ENCODE assay signal across 18 cellular contexts in the genomic region with DNA sequence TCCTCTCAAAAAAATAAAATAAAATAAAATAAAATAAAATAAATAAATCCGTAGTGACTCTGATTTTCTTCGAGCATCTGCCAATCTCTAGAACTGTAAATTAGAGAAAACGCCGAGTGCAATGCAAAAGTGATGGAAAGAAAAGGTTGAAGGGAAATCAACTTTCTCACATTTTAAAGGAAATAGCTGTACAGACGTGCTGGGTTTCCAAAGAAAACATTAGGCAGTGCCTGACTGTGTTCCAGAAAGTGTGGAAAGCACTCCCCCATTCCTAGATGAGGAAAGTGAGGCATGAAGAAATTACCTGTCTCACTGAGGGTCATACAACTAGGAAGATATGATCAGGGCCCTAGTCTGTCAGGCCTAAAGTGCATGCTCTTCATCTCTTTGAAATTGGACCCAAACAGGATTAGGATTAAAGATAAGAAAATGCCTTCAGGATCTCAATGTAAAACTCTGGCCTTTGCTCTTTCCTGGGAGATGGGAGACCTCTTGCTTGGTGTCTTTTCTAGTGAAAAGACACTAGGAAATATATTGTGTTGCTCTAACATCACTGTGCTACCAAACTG. TPM values are rescaled to one million over a fixed set of nuclear protein-coding genes. Genes with fewer than 3 reads are reported as not detected.
DNase-seq lines count a peak whose midpoint lies in the region; ATAC-seq and TF ChIP-seq lines count a peak whose summit lies in the region.
"Had no signal": no experiment of that assay in that cellular context is flagged by ENCODE, and none has a peak within 500 bp of the region (broad histone marks: within the 10 kb centered on the region; RNA-seq: fewer than 3 reads in every experiment).

No MANE protein-coding gene starts in this region.

- H3K9me3 ChIP-seq in iPS-20b (ENCODE audit: insufficient read depth, low read depth, low read length) (no peaks in the 10 kb centered on the region), smooth muscle cell (replicated peaks; ENCODE audit: low read depth) (no peaks in the 10 kb centered on the region)
- no peaks in the 10 kb centered on the region for H3K9me3 ChIP-seq in naive thymus-derived CD4-positive, alpha-beta T cell (ENCODE audit: control insufficient read depth in 2 of 3, low read length in 3 of 3)

- POLR2A ChIA-PET in WTC11 (lab: Charles Lee), result interaction anchor here (1.0 to 4.3 kb wide), 5 partner anchors 12 to 148 kb away, joined by 5 to 30 read pairs (median 13); partner anchors contain the start of gene CENPF
- POLR2A ChIA-PET in naive thymus-derived CD4-positive, alpha-beta T cell (lab: Charles Lee), result no interaction called here

- H3K4me3 ChIP-seq in GM23338 (peak overlapping the region; percentile 30; the same call in 1 of the 2 replicates), iPS-20b (ENCODE audit: low read length) (peak overlapping the region; percentile 33; the same call in 1 of the 2 replicates), smooth muscle cell (no peak overlapping the region)
- no peak overlapping the region for H3K4me3 ChIP-seq in naive thymus-derived CD4-positive, alpha-beta T cell (ENCODE audit: low read length)
- H3K4me3 ChIP-seq: GM12878 had no signal

- H3K9me2 ChIP-seq in GM23338 (ENCODE audit: insufficient read depth), result no peaks in the 10 kb centered on the region

- H3K4me1 ChIP-seq in GM23338 (ENCODE audit: insufficient read depth), result peaks cover 27% of the 10 kb centered on the region
- H3K4me1 ChIP-seq in iPS-20b (ENCODE audit: insufficient read depth, low read length), result peaks cover 11% of the 10 kb centered on the region; the same call in 1 of the 2 replicates
- peaks cover 33% of the 10 kb centered on the region for H3K4me1 ChIP-seq in smooth muscle cell (ENCODE audit: low read depth)
- no peaks in the 10 kb centered on the region for H3K4me1 ChIP-seq in naive thymus-derived CD4-positive, alpha-beta T cell (ENCODE audit: control insufficient read depth in 2 of 2, insufficient read depth in 2 of 2, low read length in 2 of 2)

- H4K20me1 ChIP-seq in GM23338 (replicated peaks; ENCODE audit: insufficient read depth) (peaks cover 8% of the 10 kb centered on the region; the same call in 1 of the 2 replicates), smooth muscle cell (ENCODE audit: low read depth) (peaks cover 25% of the 10 kb centered on the region)

- H3K27ac ChIP-seq in GM23338 (ENCODE audit: low read depth) (peak overlapping the region; percentile 100), iPS-20b (ENCODE audit: low read length) (no peak overlapping the region), smooth muscle cell (ENCODE audit: low read depth) (peak overlapping the region; percentile 97)
- H3K27ac ChIP-seq in naive thymus-derived CD4-positive, alpha-beta T cell (ENCODE audit: low read depth, low read length), result no peak overlapping the region

- H2AFZ ChIP-seq in GM23338 (peak overlapping the region; percentile 64; the same call in 1 of the 2 replicates), smooth muscle cell (ENCODE audit: low read depth) (peak overlapping the region; percentile 33)

- H3K9me3 Mint-ChIP-seq in GM23338, result no peaks in the 10 kb centered on the region
- no peaks in the 10 kb centered on the region for H3K9me3 Mint-ChIP-seq in WTC11
- H3K9me3 Mint-ChIP-seq in naive thymus-derived CD4-positive, alpha-beta T cell, result peaks cover 0 to 2% (median 0%) of the 10 kb centered on the region in 11 donors
- H3K9me3 Mint-ChIP-seq: activated T-helper 17 cell treated with anti-CD3 and anti-CD28 coated beads, Interleukin-2, amount 50 U/mL, for 72 hours; CD8-positive, alpha-beta memory T cell had no signal

- H3F3A ChIP-seq in GM23338 (replicated peaks; ENCODE audit: low read depth), result peaks cover 7% of the 10 kb centered on the region; the same call in 1 of the 2 replicates
- H3F3A ChIP-seq in smooth muscle cell (ENCODE audit: low read depth), result peaks cover 10% of the 10 kb centered on the region

- no peaks in the 10 kb centered on the region for H3K36me3 ChIP-seq in GM23338 (ENCODE audit: insufficient read depth)
- H3K36me3 ChIP-seq in iPS-20b (ENCODE audit: insufficient read depth, low read depth, low read length), result no peaks in the 10 kb centered on the region
- H3K36me3 ChIP-seq in smooth muscle cell (ENCODE audit: low read depth), result no peaks in the 10 kb centered on the region
- no peaks in the 10 kb centered on the region for H3K36me3 ChIP-seq in naive thymus-derived CD4-positive, alpha-beta T cell (ENCODE audit: control insufficient read depth in 2 of 3, insufficient read depth in 3 of 3, low read length in 3 of 3)

- H3K4me2 ChIP-seq in GM23338, result peak overlapping the region; percentile 68
- H3K4me2 ChIP-seq in smooth muscle cell, result peak overlapping the region; percentile 85

- DNase-seq in GM23338 (ENCODE audit: low spot score) (no peak), WTC11 (ENCODE audit: low spot score) (no peak), smooth muscle cell (lab: John Stamatoyannopoulos, UW; ENCODE audit: unreplicated experiment) (no peak), COLO668 (lab: John Stamatoyannopoulos, UW; ENCODE audit: unreplicated experiment) (no peak), hypothalamus (lab: John Stamatoyannopoulos, UW) (no peak), EL (no peak)
- no peak for DNase-seq in naive thymus-derived CD4-positive, alpha-beta T cell
- DNase-seq: activated CD8-positive, alpha-beta memory T cell treated with anti-CD3 and anti-CD28 coated beads for 24 hours; CD8-positive, alpha-beta memory T cell; left ventricle myocardium superior; MM.1S; NCI-H187; NCI-H446 treated with DMSO at 0.1 percent for 48 hours; PC-9; stimulated activated CD4-positive, alpha-beta T cell treated with anti-CD3 and anti-CD28 coated beads, Interleukin-4, amount 100 ng/mL, for 24 hours had no signal

- H3K4me1 Mint-ChIP-seq in GM23338 (peaks cover 38% of the 10 kb centered on the region), WTC11 (peaks cover 38% of the 10 kb centered on the region)
- peaks cover 0 to 16% (median 5%) of the 10 kb centered on the region in 7 donors for H3K4me1 Mint-ChIP-seq in naive thymus-derived CD4-positive, alpha-beta T cell
- H3K4me1 Mint-ChIP-seq: activated T-helper 17 cell treated with anti-CD3 and anti-CD28 coated beads, Interleukin-2, amount 50 U/mL, for 72 hours had no signal

- H3K9ac ChIP-seq in iPS-20b (ENCODE audit: low read depth, low read length) (peak overlapping the region; percentile 43; the same call in 1 of the 2 replicates), smooth muscle cell (ENCODE audit: low read depth) (no peak overlapping the region)

- peak overlapping the region; percentile 57 for H3K4me3 Mint-ChIP-seq in GM23338
- peak overlapping the region; percentile 93 for H3K4me3 Mint-ChIP-seq in WTC11
- no peak overlapping the region for H3K4me3 Mint-ChIP-seq in naive thymus-derived CD4-positive, alpha-beta T cell
- H3K4me3 Mint-ChIP-seq: activated T-helper 17 cell treated with anti-CD3 and anti-CD28 coated beads, Interleukin-2, amount 50 U/mL, for 72 hours had no signal

- intact Hi-C loops in naive thymus-derived CD4-positive, alpha-beta T cell (cut with micrococcal nuclease), result loop anchor here in 1 of 2 donors (5.0 kb wide), 1 partner anchor 111 kb away; no protein-coding TSS in a partner anchor

- H3K79me2 ChIP-seq in GM23338 (replicated peaks; ENCODE audit: insufficient read depth), result peaks cover 29% of the 10 kb centered on the region
- H3K79me2 ChIP-seq in smooth muscle cell (ENCODE audit: low read depth), result peaks cover 31% of the 10 kb centered on the region

- H3K27me3 Mint-ChIP-seq in GM23338 (ENCODE audit: insufficient read depth, low read depth, poor library complexity) (peaks cover 21% of the 10 kb centered on the region), WTC11 (ENCODE audit: low read depth) (no peaks in the 10 kb centered on the region)
- peaks cover 43 to 80% (median 52%) of the 10 kb centered on the region in 5 donors for H3K27me3 Mint-ChIP-seq in naive thymus-derived CD4-positive, alpha-beta T cell

- H3K27ac Mint-ChIP-seq in GM23338 (peak overlapping the region; percentile 100), WTC11 (peak overlapping the region; percentile 98)
- H3K27ac Mint-ChIP-seq in naive thymus-derived CD4-positive, alpha-beta T cell, result no peak overlapping the region
- H3K27ac Mint-ChIP-seq: activated T-helper 17 cell treated with anti-CD3 and anti-CD28 coated beads, Interleukin-2, amount 50 U/mL, for 72 hours; CD8-positive, alpha-beta memory T cell had no signal

- 62% methylated on average over 5 of the region's 5 CpGs for WGBS in smooth muscle cell (ENCODE audit: low lambda C conversion rate)

- no peaks in the 10 kb centered on the region for H3K36me3 Mint-ChIP-seq in GM23338 (ENCODE audit: low read depth)
- no peaks in the 10 kb centered on the region for H3K36me3 Mint-ChIP-seq in WTC11
- H3K36me3 Mint-ChIP-seq in naive thymus-derived CD4-positive, alpha-beta T cell, result no peaks in the 10 kb centered on the region
- H3K36me3 Mint-ChIP-seq: CD8-positive, alpha-beta memory T cell had no signal

- CTCF ChIA-PET in WTC11 (lab: Charles Lee), result interaction anchor here (0.6 to 5.3 kb wide), 6 partner anchors 30 to 221 kb away, joined by 3 to 33 read pairs (median 6); no protein-coding TSS in a partner anchor
- CTCF ChIA-PET in naive thymus-derived CD4-positive, alpha-beta T cell (lab: Charles Lee), result no interaction called here

- no peak for ATAC-seq in GM23338
- ATAC-seq in WTC11, result no peak
- no peak for ATAC-seq in naive thymus-derived CD4-positive, alpha-beta T cell
- ATAC-seq: activated T-helper 17 cell treated with anti-CD3 and anti-CD28 coated beads, Interleukin-2, amount 50 U/mL, for 72 hours; GM12878 had no signal

- H3K27me3 ChIP-seq in GM23338 (ENCODE audit: insufficient read depth) (no peaks in the 10 kb centered on the region), iPS-20b (ENCODE audit: insufficient read depth, low read length) (peaks cover 17% of the 10 kb centered on the region; the same call in 1 of the 2 replicates), smooth muscle cell (ENCODE audit: low read depth) (no peaks in the 10 kb centered on the region)
- H3K27me3 ChIP-seq in naive thymus-derived CD4-positive, alpha-beta T cell (ENCODE audit: control insufficient read depth in 2 of 2, insufficient read depth in 2 of 2, low read length in 2 of 2), result peaks cover 0 to 3% of the 10 kb centered on the region in 2 donors

- TF ChIP-seq CTCF in GM23338 (conservative IDR thresholded peaks at IDR 0.05; ENCODE audit: low read depth in 2 of 2), result no peak
- no peak for TF ChIP-seq CTCF in WTC11 (IDR thresholded peaks at IDR 0.05)
- TF ChIP-seq CTCF in smooth muscle cell (IDR thresholded peaks at IDR 0.05; ENCODE audit: borderline replicate concordance, insufficient read depth, poor library complexity, severe bottlenecking), result no peak

RNA-seq across cellular contexts. Expression of gene PTPN14, which starts 1.8 kb away (rescaled TPM):
- 60.0 and 70.2 TPM in 2 replicates for total RNA-seq in GM23338 (2014; rRNA removed; shearing (Covaris generic))
- polyA plus RNA-seq in GM23338 (2016; fragmentation: Nextera tagmentation; extraction: Ambion mirVana), result 18.0 and 18.7 TPM in 2 replicates
- 83.3 to 88.4 TPM (median 86.4 TPM) in 3 replicates for total RNA-seq in WTC11 (2021)
- total RNA-seq in smooth muscle cell, result 28.6 and 28.9 TPM in 2 replicates
- 13.7 and 13.9 TPM in 2 replicates for polyA plus RNA-seq in smooth muscle cell
- 1 to 10 TPM in 1 of 5 experiments, under 1 TPM in 4; 0.03 to 5.8 (median 0.07) TPM for total RNA-seq in naive thymus-derived CD4-positive, alpha-beta T cell
- polyA plus RNA-seq in naive thymus-derived CD4-positive, alpha-beta T cell, result under 1 TPM in 1 of 2 donors, not detected in 1; 0.06 TPM

RNA-seq across cellular contexts. Expression of gene CENPF, which starts 49.8 kb away (rescaled TPM):
- 123 TPM in 2 replicates for total RNA-seq in GM23338 (2014; rRNA removed; shearing (Covaris generic))
- 301 and 376 TPM in 2 replicates for polyA plus RNA-seq in GM23338 (2016; fragmentation: Nextera tagmentation; extraction: Ambion mirVana)
- 137 to 166 TPM (median 143 TPM) in 3 replicates for total RNA-seq in WTC11 (2021)
- total RNA-seq in smooth muscle cell, result 7.4 and 10.1 TPM in 2 replicates
- 8.3 and 11.3 TPM in 2 replicates for polyA plus RNA-seq in smooth muscle cell
- total RNA-seq in naive thymus-derived CD4-positive, alpha-beta T cell, result 10 to 100 TPM in 1 of 5 experiments, 1 to 10 TPM in 4; 2.1 to 79.9 (median 4.1) TPM
- polyA plus RNA-seq in naive thymus-derived CD4-positive, alpha-beta T cell, result 1 to 10 TPM in 1 of 2 donors, under 1 TPM in 1; 0.83 to 2.3 TPM

Comparison
In these comparisons a context has a peak if more than half of its experiments do, and no peak if none do; other contexts are left out.
1. H3K27ac ChIP-seq: peak in GM23338 (single experiment) and smooth muscle cell (single experiment); none in iPS-20b (single experiment) and naive thymus-derived CD4-positive, alpha-beta T cell (single experiment).
2. H3K4me3 ChIP-seq: peak in GM23338 (single experiment) and iPS-20b (single experiment); none in smooth muscle cell (single experiment) and naive thymus-derived CD4-positive, alpha-beta T cell (single experiment).
3. H3K27ac Mint-ChIP-seq: peak in GM23338 (single experiment) and WTC11 (single experiment); none in naive thymus-derived CD4-positive, alpha-beta T cell (0 of 9).
4. H3K4me3 Mint-ChIP-seq: peak in GM23338 (single experiment) and WTC11 (single experiment); none in naive thymus-derived CD4-positive, alpha-beta T cell (0 of 10).